In the genomic region with DNA sequence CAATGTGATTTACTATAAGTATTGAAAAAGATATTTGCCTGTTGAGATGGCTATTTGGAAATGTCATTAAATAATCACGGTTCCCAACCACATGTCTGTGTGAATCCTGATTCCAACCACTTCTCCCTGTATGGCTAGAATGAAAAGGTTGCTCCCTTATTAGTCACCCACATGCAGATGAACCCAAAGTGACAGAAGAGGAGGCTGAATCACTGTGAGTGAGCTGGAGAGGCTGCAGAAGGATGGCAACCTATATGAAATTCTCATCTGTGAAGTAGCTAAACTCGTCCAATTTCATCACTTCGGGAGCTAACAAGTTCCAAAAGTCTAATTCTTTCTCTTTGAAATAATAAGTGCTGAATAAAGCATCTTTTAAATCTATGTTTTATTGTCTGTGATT, we compare ENCODE assay signal across 24 cellular contexts.
A peak's percentile ranks its signal among the peaks of the same experiment; 100 is the strongest.
DNase-seq lines count a peak whose midpoint lies in the region; ATAC-seq and TF ChIP-seq lines count a peak whose summit lies in the region.
"Had no signal": no experiment of that assay in that cellular context is flagged by ENCODE, and none has a peak within 500 bp of the region (broad histone marks: within the 10 kb centered on the region; RNA-seq: fewer than 3 reads in every experiment).

No MANE protein-coding gene starts in this region.

- no peak overlapping the region for H3K4me2 ChIP-seq in PC-3 (ENCODE audit: low read length)
- no peak overlapping the region for H3K4me2 ChIP-seq in GM23338
- H3K4me2 ChIP-seq: BLaER1 treated with 17β-estradiol and CSF1 and Interleukin-3, amounts not matched to agents 10 nM and 100 nM had no signal

- peaks cover 4% of the 10 kb centered on the region for H3K9me3 Mint-ChIP-seq in CD4-positive, alpha-beta T cell
- H3K9me3 Mint-ChIP-seq in GM23338 = no peaks in the 10 kb centered on the region
- H3K9me3 Mint-ChIP-seq: activated naive CD4-positive, alpha-beta T cell treated with anti-CD3 and anti-CD28 coated beads, Interleukin-2, amount 50 U/mL, for 24 hours; H9; memory B cell had no signal

- POLR2A ChIA-PET in CD4-positive, alpha-beta T cell (lab: Charles Lee) = no interaction called here
- POLR2A ChIA-PET in PC-3 (lab: Charles Lee; ENCODE audit: unreplicated experiment) = no interaction called here

- H3K9me3 ChIP-seq in CD4-positive, alpha-beta T cell (ENCODE audit: control insufficient read depth, low read length) = no peaks in the 10 kb centered on the region
- H3K9me3 ChIP-seq in ovary (no peaks in the 10 kb centered on the region), PC-3 (ENCODE audit: low read length) (no peaks in the 10 kb centered on the region)
- H3K9me3 ChIP-seq: BLaER1 treated with 17β-estradiol and CSF1 and Interleukin-3, amounts not matched to agents 10 nM and 100 nM had no signal

- CTCF ChIA-PET in CD4-positive, alpha-beta T cell (lab: Charles Lee) = no interaction called here
- CTCF ChIA-PET in PC-3 (lab: Charles Lee) = no interaction called here

- H2AFZ ChIP-seq in PC-3 (ENCODE audit: low read length) (no peak overlapping the region), GM23338 (no peak overlapping the region)

- H3K9me2 ChIP-seq in PC-3 (replicated peaks; ENCODE audit: low read length) (no peaks in the 10 kb centered on the region), GM23338 (ENCODE audit: insufficient read depth) (no peaks in the 10 kb centered on the region)

- TF ChIP-seq EP300 in ovary (IDR thresholded peaks at IDR 0.05) = no peak

- no TSS peak for BruUV-seq in PC-3 (replicated peaks; lab: Mats Ljungman, UMichigan)

- H3K36me3 ChIP-seq in ovary (no peaks in the 10 kb centered on the region), PC-3 (ENCODE audit: low read depth, low read length) (no peaks in the 10 kb centered on the region), GM23338 (ENCODE audit: insufficient read depth) (no peaks in the 10 kb centered on the region)
- H3K36me3 ChIP-seq: BLaER1 treated with 17β-estradiol and CSF1 and Interleukin-3, amounts not matched to agents 10 nM and 100 nM had no signal

- intact Hi-C loops in CD4-positive, alpha-beta T cell (cut with DNase I, micrococcal nuclease) = no loop called here
- intact Hi-C loops in ovary (cut with DNase I) (no loop called here), PC-3 (cut with micrococcal nuclease) (no loop called here)

- ATAC-seq in CD4-positive, alpha-beta T cell (ENCODE audit: poor library complexity) = no peak
- ATAC-seq in PC-3 (no peak), GM23338 (no peak)
- ATAC-seq: activated T-cell treated with anti-CD3 and anti-CD28 coated beads, Interleukin-2, amount 50 U/mL, for 72 hours had no signal

- no peaks in the 10 kb centered on the region for H3K36me3 Mint-ChIP-seq in CD4-positive, alpha-beta T cell (ENCODE audit: low read depth)
- no peaks in the 10 kb centered on the region for H3K36me3 Mint-ChIP-seq in GM23338 (ENCODE audit: low read depth)
- H3K36me3 Mint-ChIP-seq: activated naive CD4-positive, alpha-beta T cell treated with anti-CD3 and anti-CD28 coated beads, Interleukin-2, amount 50 U/mL, for 24 hours; memory B cell had no signal

- DNase-seq in AG08395 (ENCODE audit: low spot score) (peak; percentile 52), HFF-Myc (ENCODE audit: extremely low read depth, low read depth) (peak; percentile 6), amniotic epithelial cell (ENCODE audit: low read depth) (peak; percentile 29), fibroblast of the aortic adventitia (ENCODE audit: low read depth) (peak; percentile 7), ovary (no peak), PC-3 (no peak), GM23338 (ENCODE audit: low spot score) (no peak)
- DNase-seq in CD4-positive, alpha-beta T cell = no peak
- DNase-seq: activated CD4-positive, alpha-beta T cell treated with anti-CD3 and anti-CD28 coated beads for 1 hour; activated T-cell treated with anti-CD3 and anti-CD28 coated beads, Interleukin-2, amount 50 U/mL, for 72 hours; aorta; cerebellar nuclear complex; erythroblast; H9; NCI-H1436 treated with DMSO at 0.1 percent for 48 hours; NCI-H2171; NCI-H526 treated with DMSO at 0.1 percent for 48 hours; Right ventricle myocardium superior; stimulated activated CD4-positive, alpha-beta T cell treated with anti-CD3 and anti-CD28 coated beads, Interleukin-12 subunit alpha, Interleukin-12 subunit beta, amount 100 ng/mL, for 4 hours; SW 1271; trophoblast cell had no signal

- no peak overlapping the region for H3K27ac Mint-ChIP-seq in CD4-positive, alpha-beta T cell
- no peak overlapping the region; the same call in 1 of the 2 replicates for H3K27ac Mint-ChIP-seq in GM23338
- H3K27ac Mint-ChIP-seq: activated naive CD4-positive, alpha-beta T cell treated with anti-CD3 and anti-CD28 coated beads, Interleukin-2, amount 50 U/mL, for 24 hours; activated T-cell treated with anti-CD3 and anti-CD28 coated beads, Interleukin-2, amount 50 U/mL, for 72 hours; H9; memory B cell had no signal

- no peaks in the 10 kb centered on the region for H3K27me3 ChIP-seq in CD4-positive, alpha-beta T cell (ENCODE audit: control insufficient read depth, insufficient read depth, low read length)
- H3K27me3 ChIP-seq in ovary = no peaks in the 10 kb centered on the region
- no peaks in the 10 kb centered on the region for H3K27me3 ChIP-seq in PC-3 (ENCODE audit: low read length)
- no peaks in the 10 kb centered on the region for H3K27me3 ChIP-seq in GM23338 (ENCODE audit: insufficient read depth)
- H3K27me3 ChIP-seq: BLaER1 treated with 17β-estradiol and CSF1 and Interleukin-3, amounts not matched to agents 10 nM and 100 nM had no signal

- H3K79me2 ChIP-seq in PC-3 (ENCODE audit: low read length) = no peaks in the 10 kb centered on the region
- no peaks in the 10 kb centered on the region for H3K79me2 ChIP-seq in GM23338 (replicated peaks; ENCODE audit: insufficient read depth)

- H3K4me3 ChIP-seq in HFF-Myc (replicated peaks; ENCODE audit: low read depth, low read length) = no peak overlapping the region
- H3K4me3 ChIP-seq in fibroblast of the aortic adventitia (ENCODE audit: low read depth, low read length) = no peak overlapping the region
- no peak overlapping the region for H3K4me3 ChIP-seq in ovary
- H3K4me3 ChIP-seq in PC-3 (ENCODE audit: low read length) = no peak overlapping the region
- no peak overlapping the region for H3K4me3 ChIP-seq in GM23338
- H3K4me3 ChIP-seq: BLaER1 treated with 17β-estradiol and CSF1 and Interleukin-3, amounts not matched to agents 10 nM and 100 nM had no signal

- no peak for TF ChIP-seq POLR2A in ovary (IDR thresholded peaks at IDR 0.05)

- no peak for TF ChIP-seq CTCF in HFF-Myc (IDR thresholded peaks at IDR 0.05; ENCODE audit: low read depth, low read length, missing control alignments)
- no peak for TF ChIP-seq CTCF in fibroblast of the aortic adventitia (IDR thresholded peaks at IDR 0.05; ENCODE audit: insufficient read depth, low read length)
- TF ChIP-seq CTCF in CD4-positive, alpha-beta T cell (IDR thresholded peaks at IDR 0.05) = no peak
- TF ChIP-seq CTCF in ovary (IDR thresholded peaks at IDR 0.05) = no peak
- TF ChIP-seq CTCF in PC-3 (conservative IDR thresholded peaks at IDR 0.05; ENCODE audit: low read depth, low read length) = no peak
- no peak for TF ChIP-seq CTCF in GM23338 (conservative IDR thresholded peaks at IDR 0.05; ENCODE audit: low read depth in 2 of 2)

- no peak overlapping the region for H3K4me3 Mint-ChIP-seq in CD4-positive, alpha-beta T cell
- H3K4me3 Mint-ChIP-seq in GM23338 = no peak overlapping the region
- H3K4me3 Mint-ChIP-seq: activated naive CD4-positive, alpha-beta T cell treated with anti-CD3 and anti-CD28 coated beads, Interleukin-2, amount 50 U/mL, for 24 hours; activated T-cell treated with anti-CD3 and anti-CD28 coated beads, Interleukin-2, amount 50 U/mL, for 72 hours; H9; memory B cell had no signal

- H4K20me1 ChIP-seq in PC-3 (ENCODE audit: low read length) (no peaks in the 10 kb centered on the region), GM23338 (replicated peaks; ENCODE audit: insufficient read depth) (no peaks in the 10 kb centered on the region)
- H4K20me1 ChIP-seq: BLaER1 treated with 17β-estradiol and CSF1 and Interleukin-3, amounts not matched to agents 10 nM and 100 nM had no signal

- no peak overlapping the region for H3K27ac ChIP-seq in CD4-positive, alpha-beta T cell (ENCODE audit: low read depth, low read length)
- H3K27ac ChIP-seq in ovary (no peak overlapping the region), PC-3 (ENCODE audit: low read length) (no peak overlapping the region), GM23338 (ENCODE audit: low read depth) (no peak overlapping the region)
- H3K27ac ChIP-seq: BLaER1 treated with 17β-estradiol and CSF1 and Interleukin-3, amounts not matched to agents 10 nM and 100 nM had no signal

- no peak overlapping the region for H3K9ac ChIP-seq in PC-3 (ENCODE audit: low read length)
- H3K9ac ChIP-seq: BLaER1 treated with 17β-estradiol and CSF1 and Interleukin-3, amounts not matched to agents 10 nM and 100 nM had no signal

- H3F3A ChIP-seq in PC-3 (ENCODE audit: low read length, unreplicated experiment) (no peaks in the 10 kb centered on the region), GM23338 (replicated peaks; ENCODE audit: low read depth) (no peaks in the 10 kb centered on the region)

- H3K27me3 Mint-ChIP-seq in CD4-positive, alpha-beta T cell = no peaks in the 10 kb centered on the region
- H3K27me3 Mint-ChIP-seq in GM23338 (ENCODE audit: insufficient read depth, low read depth, poor library complexity) = no peaks in the 10 kb centered on the region
- H3K27me3 Mint-ChIP-seq: activated naive CD4-positive, alpha-beta T cell treated with anti-CD3 and anti-CD28 coated beads, Interleukin-2, amount 50 U/mL, for 24 hours; memory B cell had no signal

- H3K4me1 ChIP-seq in ovary (ENCODE audit: insufficient read depth) (no peaks in the 10 kb centered on the region), PC-3 (ENCODE audit: insufficient read depth, low read length) (no peaks in the 10 kb centered on the region), GM23338 (ENCODE audit: insufficient read depth) (no peaks in the 10 kb centered on the region)
- H3K4me1 ChIP-seq: BLaER1 treated with 17β-estradiol and CSF1 and Interleukin-3, amounts not matched to agents 10 nM and 100 nM had no signal

- H3K4me1 Mint-ChIP-seq in CD4-positive, alpha-beta T cell (ENCODE audit: low read depth) = no peaks in the 10 kb centered on the region
- H3K4me1 Mint-ChIP-seq in GM23338 = no peaks in the 10 kb centered on the region
- H3K4me1 Mint-ChIP-seq: activated naive CD4-positive, alpha-beta T cell treated with anti-CD3 and anti-CD28 coated beads, Interleukin-2, amount 50 U/mL, for 24 hours had no signal

- WGBS in ovary, 3 donors = 92 to 98% (median 93%) methylated on average over 3 of the region's 3 CpGs

TF ChIP-seq in GM23338, 12 proteins besides CTCF, POLR2A, EP300 and RAD21 (continues in another document):
- TF ChIP-seq EZH2phosphoT487 (IDR thresholded peaks at IDR 0.05; ENCODE audit: unreplicated experiment) (no peak), ZNF331 (CRISPR knock-in tag; IDR thresholded peaks at IDR 0.05; ENCODE audit: low read depth) (no peak)

Comparison
In these comparisons a context has a peak if more than half of its experiments do, and no peak if none do; other contexts are left out.
1. DNase-seq: peak in AG08395 (single experiment), HFF-Myc (single experiment), amniotic epithelial cell (single experiment) and fibroblast of the aortic adventitia (single experiment); none in CD4-positive, alpha-beta T cell (0 of 10), ovary (0 of 5), PC-3 (single experiment) and GM23338 (single experiment).